Comparison of ENCODE assay signal across 8 cellular contexts in genomic region chr9:34379334-34380033, GRCh38. TPM values are rescaled to one million over a fixed set of nuclear protein-coding genes. Genes with fewer than 3 reads are reported as not detected.
DNase-seq lines count a peak whose midpoint lies in the region; ATAC-seq and TF ChIP-seq lines count a peak whose summit lies in the region.

No MANE protein-coding gene starts in this region.

- H3K36me3 ChIP-seq in H7 (replicated peaks; ENCODE audit: control insufficient read depth, insufficient read depth, low read length), result no peaks in the 10 kb centered on the region

- H3K4me1 Mint-ChIP-seq in CD4-positive, alpha-beta T cell (ENCODE audit: low read depth), result peaks cover 47% of the 10 kb centered on the region

- no peaks in the 10 kb centered on the region for H3K9me3 ChIP-seq in CD4-positive, alpha-beta T cell (ENCODE audit: control insufficient read depth, low read length)
- peaks cover 2% of the 10 kb centered on the region for H3K9me3 ChIP-seq in iPS-18c (ENCODE audit: control insufficient read depth, insufficient read depth, low read length)

- H3K27ac ChIP-seq in CD4-positive, alpha-beta T cell (ENCODE audit: low read depth, low read length), result peak overlapping the region; percentile 42

- H3K36me3 Mint-ChIP-seq in CD4-positive, alpha-beta T cell (ENCODE audit: low read depth), result no peaks in the 10 kb centered on the region

- H3K27me3 Mint-ChIP-seq in CD4-positive, alpha-beta T cell, result no peaks in the 10 kb centered on the region

- POLR2A ChIA-PET in CD4-positive, alpha-beta T cell (lab: Charles Lee), result interaction anchor here (0.7 to 2.6 kb wide), 10 partner anchors 9 to 906 kb away, joined by 3 to 11 read pairs (median 4); partner anchors contain the start of genes DNAI1, ENHO, FAM219A and NOL6

- DNase-seq in CD4-positive, alpha-beta T cell, result peak; percentile 86 to 92 (median 88)
- DNase-seq in H7 (peak; percentile 91), NCI-H2081 treated with DMSO at 0.1 percent for 48 hours (lab: John Stamatoyannopoulos, UW) (peak; percentile 61), UCSD-AML1 (lab: John Stamatoyannopoulos, UW; ENCODE audit: unreplicated experiment) (peak; percentile 81), brain pericyte (ENCODE audit: low read depth, low spot score) (peak; percentile 56), skeletal muscle cell (ENCODE audit: low read depth) (peak; percentile 36), cortex of kidney (lab: John Stamatoyannopoulos, UW) (no peak)

- intact Hi-C loops in CD4-positive, alpha-beta T cell (cut with DNase I, micrococcal nuclease), result loop anchor here (1.0 to 10.0 kb wide), 14 partner anchors 47 to 1773 kb away; partner anchors contain the start of genes DCAF12 (in 2 of the 2), UBAP1 (in 2 of the 2), B4GALT1 (in 1 of the 2) and DNAJB5 (in 1 of the 2)

- H3K27me3 ChIP-seq in CD4-positive, alpha-beta T cell (ENCODE audit: control insufficient read depth, insufficient read depth, low read length), result no peaks in the 10 kb centered on the region
- H3K27me3 ChIP-seq in H7 (ENCODE audit: control insufficient read depth, insufficient read depth, low read length), result peaks cover 26% of the 10 kb centered on the region

- TF ChIP-seq CTCF in CD4-positive, alpha-beta T cell (IDR thresholded peaks at IDR 0.05), result peak; percentile 98

- peak; percentile 54 for ATAC-seq in CD4-positive, alpha-beta T cell (ENCODE audit: poor library complexity)

- CTCF ChIA-PET in CD4-positive, alpha-beta T cell (lab: Charles Lee), result interaction anchor here (0.5 to 2.0 kb wide), 15 partner anchors 9 to 331 kb away, joined by 3 to 22 read pairs (median 3); partner anchors contain the start of genes GALT, NUDT2, UBAP1 and UBAP2

- peak overlapping the region; percentile 78 for H3K4me3 Mint-ChIP-seq in CD4-positive, alpha-beta T cell

- peak overlapping the region; percentile 73 for H3K27ac Mint-ChIP-seq in CD4-positive, alpha-beta T cell

- H3K4me3 ChIP-seq in H7 (ENCODE audit: insufficient read depth, low read depth, low read length) (peak overlapping the region; percentile 54), iPS-18c (ENCODE audit: insufficient read depth, low read depth, low read length) (peak overlapping the region; percentile 92), skeletal muscle cell (ENCODE audit: low read depth, low read length) (peak overlapping the region; percentile 37)

- H3K9me3 Mint-ChIP-seq in CD4-positive, alpha-beta T cell, result no peaks in the 10 kb centered on the region

RNA-seq across cellular contexts. Expression of gene MYORG, which starts 2.8 kb away (rescaled TPM):
- under 1 TPM; 0.42 to 0.58 TPM for total RNA-seq in CD4-positive, alpha-beta T cell
- 12.3 and 19.8 TPM in 2 replicates for total RNA-seq in H7 (2014; rRNA removed; shearing (Covaris generic))

RNA-seq across cellular contexts. Expression of gene NUDT2, which starts 50.1 kb away (rescaled TPM):
- 1 to 10 TPM; 4.5 to 7.2 TPM for total RNA-seq in CD4-positive, alpha-beta T cell
- total RNA-seq in H7 (2014; rRNA removed; shearing (Covaris generic)), result 28.6 and 32.4 TPM in 2 replicates

RNA-seq across cellular contexts. Expression of gene KIF24, which starts 50.4 kb away (rescaled TPM):
- under 1 TPM; 0.05 to 0.14 TPM for total RNA-seq in CD4-positive, alpha-beta T cell
- total RNA-seq in H7 (2014; rRNA removed; shearing (Covaris generic)), result 4.5 and 4.7 TPM in 2 replicates

Comparison
In these comparisons a context has a peak if more than half of its experiments do, and no peak if none do; other contexts are left out.
1. H3K4me3 ChIP-seq: peak in every context shown above with its lines; median percentile 92 in iPS-18c; 54 in H7; 37 in skeletal muscle cell.